17 cellular contexts compared by ENCODE assay signal in genomic region chr22:21686634-21687393, GRCh38. TPM values are rescaled to one million over a fixed set of nuclear protein-coding genes. Genes with fewer than 3 reads are reported as not detected.
A peak's percentile ranks its signal among the peaks of the same experiment; 100 is the strongest.
DNase-seq lines count a peak whose midpoint lies in the region; ATAC-seq, FAIRE-seq and TF ChIP-seq lines count a peak whose summit lies in the region.
"Had no signal": no experiment of that assay in that cellular context is flagged by ENCODE, and none has a peak within 500 bp of the region (broad histone marks: within the 10 kb centered on the region; RNA-seq: fewer than 3 reads in every experiment).

No MANE protein-coding gene starts in this region.

- peaks cover 74% of the 10 kb centered on the region for H3K4me1 ChIP-seq in BLaER1
- peaks cover 5 to 58% of the 10 kb centered on the region in 2 experiments; a peak in 3 of 5 replicates for H3K4me1 ChIP-seq in K562 (replicated peaks in 1 of 2; ENCODE audit: control insufficient read depth in 2 of 2, insufficient read depth in 2 of 2, low read length in 2 of 2)
- peaks cover 4 to 6% of the 10 kb centered on the region in 2 experiments for H3K4me1 ChIP-seq in trophoblast cell (ENCODE audit: control insufficient read depth in 1 of 2, insufficient read depth in 2 of 2, low read length in 2 of 2)
- no peaks in the 10 kb centered on the region for H3K4me1 ChIP-seq in GM23248 (ENCODE audit: insufficient read depth)
- H3K4me1 ChIP-seq: BE2C, Caco-2, HAP-1 had no signal

- H3K36me3 ChIP-seq in BLaER1 (peaks cover 67% of the 10 kb centered on the region), K562 (ENCODE audit: control insufficient read depth, insufficient read depth, low read length) (peaks cover 92% of the 10 kb centered on the region; the same call in 2 of the 3 replicates), trophoblast cell (ENCODE audit: control insufficient read depth in 1 of 2, insufficient read depth in 2 of 2, low read length in 2 of 2) (peaks cover 62 to 65% of the 10 kb centered on the region in 2 experiments), GM23248 (ENCODE audit: low read depth) (peaks cover 7% of the 10 kb centered on the region; the same call in 1 of the 2 replicates)

- H4K12ac ChIP-seq in trophoblast cell (ENCODE audit: low read depth, low read length) = no peak overlapping the region

- H3F3A ChIP-seq in GM23248 (ENCODE audit: insufficient read depth) = no peaks in the 10 kb centered on the region

- H3K79me2 ChIP-seq in K562 (ENCODE audit: control insufficient read depth, insufficient read depth, low read length) (no peaks in the 10 kb centered on the region), trophoblast cell (ENCODE audit: control insufficient read depth, insufficient read depth, low read length, poor library complexity) (no peaks in the 10 kb centered on the region), GM23248 (ENCODE audit: insufficient read depth) (no peaks in the 10 kb centered on the region)

- peak; percentile 26 for ATAC-seq in K562

- no peak for TF ChIP-seq EP300 in K562 (IDR thresholded peaks at IDR 0.05; ENCODE audit: low read length)

- H2AFZ ChIP-seq in K562 (ENCODE audit: low read depth, low read length) = no peak overlapping the region
- H2AFZ ChIP-seq in trophoblast cell (ENCODE audit: insufficient read depth, low read length, poor library complexity) = no peak overlapping the region
- H2AFZ ChIP-seq in GM23248 = no peak overlapping the region

- H3K9me3 ChIP-seq in BLaER1 (no peaks in the 10 kb centered on the region), K562 (replicated peaks; ENCODE audit: control insufficient read depth, insufficient read depth, low read depth, low read length) (no peaks in the 10 kb centered on the region), trophoblast cell (ENCODE audit: insufficient read depth, low read depth, low read length) (no peaks in the 10 kb centered on the region), GM23248 (ENCODE audit: low read depth) (no peaks in the 10 kb centered on the region)
- H3K9me3 ChIP-seq: BE2C, Caco-2, HAP-1 had no signal

- H3K9me1 ChIP-seq in K562 (ENCODE audit: control insufficient read depth, insufficient read depth, low read length) = peaks cover 11% of the 10 kb centered on the region

- H3K9me3 Mint-ChIP-seq in immature natural killer cell = no peaks in the 10 kb centered on the region
- H3K9me3 Mint-ChIP-seq: CD8-positive, alpha-beta memory T cell had no signal

- no peaks in the 10 kb centered on the region for H3K79me1 ChIP-seq in trophoblast cell (ENCODE audit: low read length)

- H4K91ac ChIP-seq in trophoblast cell (ENCODE audit: low read depth, low read length) = no peak overlapping the region

- no peak overlapping the region for H2BK12ac ChIP-seq in trophoblast cell (ENCODE audit: low read length)

- intact Hi-C loops in K562 (cut with micrococcal nuclease) = no loop called here

- H3K27me3 Mint-ChIP-seq in immature natural killer cell (ENCODE audit: low read depth in 3 of 3) = peaks cover 13 to 27% (median 14%) of the 10 kb centered on the region in 3 donors
- H3K27me3 Mint-ChIP-seq: CD8-positive, alpha-beta memory T cell had no signal

- peak overlapping the region; percentile 20 for H2BK120ac ChIP-seq in trophoblast cell (ENCODE audit: insufficient read depth, low read length, poor library complexity)

- H3K18ac ChIP-seq in trophoblast cell (ENCODE audit: low read length) = no peak overlapping the region

- H3K4ac ChIP-seq in trophoblast cell (ENCODE audit: low read depth, low read length) = no peak overlapping the region

- H3K27me3 ChIP-seq in BLaER1 (no peaks in the 10 kb centered on the region), K562 (ENCODE audit: control insufficient read depth in 2 of 2, insufficient read depth in 2 of 2, low read length in 2 of 2) (no peaks in the 10 kb centered on the region), trophoblast cell (ENCODE audit: insufficient read depth, low read length) (no peaks in the 10 kb centered on the region), GM23248 (replicated peaks; ENCODE audit: insufficient read depth) (no peaks in the 10 kb centered on the region)
- H3K27me3 ChIP-seq: BE2C had no signal

- H3K9ac ChIP-seq in BLaER1 (0 out of 2 replicates have a peak overlapping the region, but pooled peaks have one; percentile 66), K562 (ENCODE audit: insufficient read depth in 1 of 2, low read depth in 2 of 2, low read length in 2 of 2) (peak overlapping the region; percentile 1 to 88; a peak in 3 of 4 replicates), trophoblast cell (ENCODE audit: low read length) (no peak overlapping the region), GM23248 (no peak overlapping the region)

- no peak for TF ChIP-seq RAD21 in K562 (CRISPR knock-in tag; conservative IDR thresholded peaks at IDR 0.05 in 1 of 2, IDR thresholded peaks at IDR 0.05 in 1 of 2)

- H3K27ac Mint-ChIP-seq in immature natural killer cell = peak overlapping the region; percentile 24 to 79 (median 50)

- in situ Hi-C loops in K562 (cut with MboI) (no loop called here), GM23248 (cut with MboI) (no loop called here)

- H3K4me2 ChIP-seq in BLaER1 (peak overlapping the region; percentile 94), K562 (ENCODE audit: insufficient read depth, low read length) (no peak overlapping the region), trophoblast cell (ENCODE audit: low read length) (no peak overlapping the region), GM23248 (ENCODE audit: unreplicated experiment) (no peak overlapping the region)

- no peak for TF ChIP-seq CTCF in K562 (IDR thresholded peaks at IDR 0.05 in 2 of 3, conservative IDR thresholded peaks at IDR 0.05 in 1 of 3; ENCODE audit: insufficient read depth in 2 of 3, low read depth in 1 of 3, low read length in 3 of 3)

- peaks cover 34 to 37% of the 10 kb centered on the region in 2 donors for H3K4me1 Mint-ChIP-seq in immature natural killer cell

- DNase-seq in K562 (ENCODE audit: extremely low read depth in 1 of 4, low spot score in 3 of 4) (peak in 2 of 4 experiments; percentile 59 to 68), immature natural killer cell (no peak), trophoblast cell (no peak), NCI-H345 (lab: John Stamatoyannopoulos, UW) (no peak), putamen (ENCODE audit: low spot score) (no peak), GM23248 (no peak)
- DNase-seq: BE2C; Caco-2; CD8-positive, alpha-beta memory T cell; DND-41; GDM1 had no signal

- WGBS in K562 (ENCODE audit: insufficient coverage, low coverage, missing lambda C conversion rate) = 92% methylated on average over 23 of the region's 23 CpGs
- WGBS in trophoblast cell (ENCODE audit: extremely low coverage, insufficient coverage, insufficient read length) = no CpG with 5 or more reads among the region's 23 CpGs
- 94 to 96% methylated on average over 23 of the region's 23 CpGs for WGBS in GM23248 (ENCODE audit: low coverage in 1 of 2, low lambda C conversion rate in 2 of 2, missing lambda C conversion rate in 2 of 2), 2 experiments

- no peak for FAIRE-seq in K562 (lab: Jason Lieb, UNC)
- FAIRE-seq: A204.1, GM12892, H1 had no signal

- BruUV-seq in K562 (replicated peaks; lab: Mats Ljungman, UMichigan) = no TSS peak

- CTCF ChIA-PET in K562 (lab: Yijun Ruan, JAX; ENCODE audit: low intra/inter-chr PET ratio) = no interaction called here

- H4K20me1 ChIP-seq in BLaER1 = peaks cover 17% of the 10 kb centered on the region
- peaks cover 15% of the 10 kb centered on the region for H4K20me1 ChIP-seq in K562 (replicated peaks; ENCODE audit: control insufficient read depth, insufficient read depth, low read length)
- H4K20me1 ChIP-seq in GM23248 (ENCODE audit: insufficient read depth) = no peaks in the 10 kb centered on the region

- no peak overlapping the region for H3K4me3 Mint-ChIP-seq in immature natural killer cell
- H3K4me3 Mint-ChIP-seq: CD8-positive, alpha-beta memory T cell had no signal

- peak overlapping the region; percentile 85 for H3K27ac ChIP-seq in BLaER1
- peak overlapping the region; percentile 4; the same call in 1 of the 3 replicates for H3K27ac ChIP-seq in K562 (ENCODE audit: extremely low read depth, low read depth, low read length)
- H3K27ac ChIP-seq in trophoblast cell (ENCODE audit: low read depth, low read length) = no peak overlapping the region
- no peak overlapping the region for H3K27ac ChIP-seq in GM23248
- H3K27ac ChIP-seq: HL-60 had no signal

- POLR2A ChIA-PET in K562 (lab: Yijun Ruan, JAX) = interaction anchor here (0.5 to 8.6 kb wide), 12 partner anchors 7 to 266 kb away, joined by 3 to 111 read pairs (median 4); partner anchors contain the start of genes PPIL2, PPM1F and SDF2L1

- H2AK5ac ChIP-seq in trophoblast cell (ENCODE audit: low read length) = no peak overlapping the region

- H3K4me3 ChIP-seq in BLaER1 (no peak overlapping the region), K562 (no peak overlapping the region), trophoblast cell (ENCODE audit: low read depth, low read length) (no peak overlapping the region), GM23248 (no peak overlapping the region)
- H3K4me3 ChIP-seq: HAP-1 had no signal

- no peak overlapping the region for H2BK5ac ChIP-seq in trophoblast cell (ENCODE audit: low read depth, low read length, poor library complexity)

- H3K23ac ChIP-seq in trophoblast cell (ENCODE audit: low read length) = no peak overlapping the region

- no peaks in the 10 kb centered on the region for H3K9me2 ChIP-seq in GM23248 (ENCODE audit: insufficient read depth)

- peaks cover 3 to 13% (median 10%) of the 10 kb centered on the region in 3 donors for H3K36me3 Mint-ChIP-seq in immature natural killer cell

- no peak; the same call in 1 of the 2 replicates for TF ChIP-seq POLR2A in K562 (conservative IDR thresholded peaks at IDR 0.05)

- no peak overlapping the region for H4K8ac ChIP-seq in trophoblast cell (ENCODE audit: low read depth, low read length)

- H3K14ac ChIP-seq in trophoblast cell (ENCODE audit: low read length) = no peak overlapping the region

RNA-seq across cellular contexts. Expression of gene PPIL2, which starts 21.0 kb away (rescaled TPM):
- total RNA-seq in K562 (2011; cell fraction: chromatin; rRNA removed; ENCODE audit: low replicate concordance) = 1,132 and 1,539 TPM in 2 replicates
- 736 and 826 TPM in 2 replicates for total RNA-seq in K562 (2011; cell fraction: nucleolus; rRNA removed)
- 718 and 814 TPM in 2 replicates for total RNA-seq in K562 (2011; cell fraction: nucleoplasm; rRNA removed)
- total RNA-seq in K562 (2014; rRNA removed) = 174 and 195 TPM in 2 replicates
- 104 and 115 TPM in 2 replicates for total RNA-seq in K562 (2014; rRNA removed; fragmentation: Illumina TruSeq; extraction: Trizol)
- total RNA-seq in K562 (2015; rRNA removed; fragmentation: Illumina TruSeq; extraction: Trizol) = 170 and 172 TPM in 2 replicates
- total RNA-seq in K562 (2021) = 251 and 267 TPM in 2 replicates
- polyA plus RNA-seq in K562 (2011; rRNA removed) = 193 and 247 TPM in 2 replicates
- polyA plus RNA-seq in K562 (2011; cell fraction: cytosol; rRNA removed) = 143 and 211 TPM in 2 replicates
- polyA plus RNA-seq in K562 (2011; cell fraction: nucleus; rRNA removed) = 801 and 951 TPM in 2 replicates
- polyA plus RNA-seq in K562 (2012) = 185 and 193 TPM in 2 replicates
- 250 and 261 TPM in 2 replicates for polyA plus RNA-seq in K562 (2014; fragmentation: Illumina TruSeq; extraction: Trizol)
- 10 to 100 TPM; 13.2 to 28.8 TPM for polyA plus RNA-seq in K562 (2014; fragmentation: Nextera tagmentation; extraction: Ambion mirVana)
- 268 and 298 TPM in 2 replicates for polyA plus RNA-seq in K562 (2014; rRNA removed)
- polyA minus RNA-seq in K562 (2011; rRNA and poly(A)+ RNA removed) = 228 and 271 TPM in 2 replicates
- 95.6 and 98.4 TPM in 2 replicates for polyA minus RNA-seq in K562 (2011; cell fraction: cytosol; rRNA and poly(A)+ RNA removed)
- polyA minus RNA-seq in K562 (2011; cell fraction: nucleus; rRNA and poly(A)+ RNA removed) = 325 and 509 TPM in 2 replicates
- polyA plus RNA-seq in immature natural killer cell = 10 to 100 TPM; 13.9 to 54.6 (median 14.5) TPM
- polyA plus RNA-seq in trophoblast cell (2013) = 31.0 and 32.4 TPM in 2 replicates
- 22.3 and 23.7 TPM in 2 replicates for total RNA-seq in GM23248 (2014; rRNA removed; shearing (Covaris generic))
- 26.1 TPM in 2 replicates for polyA plus RNA-seq in GM23248 (2016; fragmentation: Nextera tagmentation; extraction: Ambion mirVana)

RNA-seq across cellular contexts. Expression of gene SDF2L1, which starts 44.7 kb away (rescaled TPM):
- total RNA-seq in K562 (2011; cell fraction: chromatin; rRNA removed; ENCODE audit: low replicate concordance) = 72.2 and 221 TPM in 2 replicates
- 489 and 555 TPM in 2 replicates for total RNA-seq in K562 (2011; cell fraction: nucleolus; rRNA removed)
- 263 and 279 TPM in 2 replicates for total RNA-seq in K562 (2011; cell fraction: nucleoplasm; rRNA removed)
- total RNA-seq in K562 (2014; rRNA removed) (894 and 989 TPM in 2 replicates), K562 (2014; rRNA removed; fragmentation: Illumina TruSeq; extraction: Trizol) (41.9 and 82.9 TPM in 2 replicates), K562 (2015; rRNA removed; fragmentation: Illumina TruSeq; extraction: Trizol) (135 and 153 TPM in 2 replicates), K562 (2021) (551 and 557 TPM in 2 replicates)
- polyA plus RNA-seq in K562 (2011; rRNA removed) (124 and 218 TPM in 2 replicates), K562 (2014; fragmentation: Illumina TruSeq; extraction: Trizol) (33.8 and 82.2 TPM in 2 replicates), K562 (2014; fragmentation: Nextera tagmentation; extraction: Ambion mirVana) (10 to 100 TPM; 15.1 to 34.8 TPM), K562 (2014; rRNA removed) (666 and 827 TPM in 2 replicates), immature natural killer cell (100 to 1,000 TPM; 119 to 227 (median 178) TPM), GM23248 (2016; fragmentation: Nextera tagmentation; extraction: Ambion mirVana) (37.2 and 38.7 TPM in 2 replicates)
- 273 and 603 TPM in 2 replicates for polyA plus RNA-seq in K562 (2011; cell fraction: cytosol; rRNA removed)
- polyA plus RNA-seq in K562 (2011; cell fraction: nucleus; rRNA removed) = 110 and 123 TPM in 2 replicates
- 384 and 632 TPM in 2 replicates for polyA plus RNA-seq in K562 (2012)
- 50.1 and 80.5 TPM in 2 replicates for polyA minus RNA-seq in K562 (2011; rRNA and poly(A)+ RNA removed)
- 107 and 114 TPM in 2 replicates for polyA minus RNA-seq in K562 (2011; cell fraction: cytosol; rRNA and poly(A)+ RNA removed)
- 37.7 and 69.6 TPM in 2 replicates for polyA minus RNA-seq in K562 (2011; cell fraction: nucleus; rRNA and poly(A)+ RNA removed)
- 59.2 and 63.2 TPM in 2 replicates for polyA plus RNA-seq in trophoblast cell (2013)
- 28.8 and 33.9 TPM in 2 replicates for total RNA-seq in GM23248 (2014; rRNA removed; shearing (Covaris generic))

RNA-seq across cellular contexts. Expression of gene YPEL1, which starts 48.8 kb away (rescaled TPM):
- 4.4 and 6.2 TPM in 2 replicates for total RNA-seq in K562 (2011; cell fraction: chromatin; rRNA removed; ENCODE audit: low replicate concordance)
- total RNA-seq in K562 (2011; cell fraction: nucleolus; rRNA removed) = 3.0 TPM in 2 replicates
- total RNA-seq in K562 (2011; cell fraction: nucleoplasm; rRNA removed) = 4.6 and 4.7 TPM in 2 replicates
- 0.18 and 0.49 TPM in 2 replicates for total RNA-seq in K562 (2014; rRNA removed)
- 0.41 and 0.47 TPM in 2 replicates for total RNA-seq in K562 (2014; rRNA removed; fragmentation: Illumina TruSeq; extraction: Trizol)
- total RNA-seq in K562 (2015; rRNA removed; fragmentation: Illumina TruSeq; extraction: Trizol) = 0.15 and 0.25 TPM in 2 replicates
- 0.53 and 0.54 TPM in 2 replicates for total RNA-seq in K562 (2021)
- polyA plus RNA-seq in K562 (2011; rRNA removed) = 2.2 and 2.4 TPM in 2 replicates
- polyA plus RNA-seq in K562 (2011; cell fraction: cytosol; rRNA removed) = 0.63 and 1.4 TPM in 2 replicates
- 1.9 and 2.6 TPM in 2 replicates for polyA plus RNA-seq in K562 (2011; cell fraction: nucleus; rRNA removed)
- 0.59 and 4.0 TPM in 2 replicates for polyA plus RNA-seq in K562 (2012)
- polyA plus RNA-seq in K562 (2014; fragmentation: Illumina TruSeq; extraction: Trizol) = 0.46 TPM in 2 replicates
- polyA plus RNA-seq in K562 (2014; fragmentation: Nextera tagmentation; extraction: Ambion mirVana) = under 1 TPM; 0.07 to 0.10 TPM
- 0.36 and 1.7 TPM in 2 replicates for polyA plus RNA-seq in K562 (2014; rRNA removed)
- 1.4 and 3.0 TPM in 2 replicates for polyA minus RNA-seq in K562 (2011; rRNA and poly(A)+ RNA removed)
- 0.46 and 0.67 TPM in 2 replicates for polyA minus RNA-seq in K562 (2011; cell fraction: cytosol; rRNA and poly(A)+ RNA removed)
- 0.67 and 1.00 TPM in 2 replicates for polyA minus RNA-seq in K562 (2011; cell fraction: nucleus; rRNA and poly(A)+ RNA removed)
- polyA plus RNA-seq in immature natural killer cell = 100 to 1,000 TPM in 2 of 3 donors, 10 to 100 TPM in 1; 72.9 to 100 (median 100) TPM
- 1.7 and 2.4 TPM in 2 replicates for polyA plus RNA-seq in trophoblast cell (2013)
- 0.22 and 0.63 TPM in 2 replicates for total RNA-seq in GM23248 (2014; rRNA removed; shearing (Covaris generic))
- polyA plus RNA-seq in GM23248 (2016; fragmentation: Nextera tagmentation; extraction: Ambion mirVana) = 0.47 and 1.1 TPM in 2 replicates

RNA-seq across cellular contexts. Expression of gene CCDC116, which starts 54.3 kb away (rescaled TPM):
- total RNA-seq in K562 (2011; cell fraction: chromatin; rRNA removed; ENCODE audit: low replicate concordance) = 11.2 and 34.3 TPM in 2 replicates
- 28.7 and 33.9 TPM in 2 replicates for total RNA-seq in K562 (2011; cell fraction: nucleolus; rRNA removed)
- 18.1 and 19.5 TPM in 2 replicates for total RNA-seq in K562 (2011; cell fraction: nucleoplasm; rRNA removed)
- total RNA-seq in K562 (2014; rRNA removed) (9.3 and 13.6 TPM in 2 replicates), K562 (2014; rRNA removed; fragmentation: Illumina TruSeq; extraction: Trizol) (2.1 and 2.8 TPM in 2 replicates), K562 (2015; rRNA removed; fragmentation: Illumina TruSeq; extraction: Trizol) (4.7 and 5.2 TPM in 2 replicates), K562 (2021) (11.3 and 15.6 TPM in 2 replicates)
- polyA plus RNA-seq in K562 (2011; rRNA removed) (1.6 and 2.1 TPM in 2 replicates), K562 (2014; fragmentation: Illumina TruSeq; extraction: Trizol) (6.3 and 8.9 TPM in 2 replicates), K562 (2014; fragmentation: Nextera tagmentation; extraction: Ambion mirVana) (1 to 10 TPM; 1.6 to 2.3 TPM), K562 (2014; rRNA removed) (7.1 and 8.6 TPM in 2 replicates), immature natural killer cell (under 1 TPM in 1 of 3 donors, not detected in 2; 0.13 TPM), GM23248 (2016; fragmentation: Nextera tagmentation; extraction: Ambion mirVana) (0.10 TPM in 1 of 2 replicates, not detected in the other)
- 1.8 and 5.8 TPM in 2 replicates for polyA plus RNA-seq in K562 (2011; cell fraction: cytosol; rRNA removed)
- 6.5 and 19.5 TPM in 2 replicates for polyA plus RNA-seq in K562 (2011; cell fraction: nucleus; rRNA removed)
- polyA plus RNA-seq in K562 (2012) = 5.2 and 6.4 TPM in 2 replicates
- 1.3 and 1.8 TPM in 2 replicates for polyA minus RNA-seq in K562 (2011; rRNA and poly(A)+ RNA removed)
- 1.5 and 3.9 TPM in 2 replicates for polyA minus RNA-seq in K562 (2011; cell fraction: cytosol; rRNA and poly(A)+ RNA removed)
- 8.3 and 12.3 TPM in 2 replicates for polyA minus RNA-seq in K562 (2011; cell fraction: nucleus; rRNA and poly(A)+ RNA removed)
- polyA plus RNA-seq in trophoblast cell (2013) = 0.41 and 0.42 TPM in 2 replicates
- total RNA-seq in GM23248 (2014; rRNA removed; shearing (Covaris generic)) = 0.54 TPM in 1 of 2 replicates, not detected in the other
- total RNA-seq: Caco-2, H1 had no signal
- polyA plus RNA-seq: CD8-positive, alpha-beta memory T cell had no signal

RNA-seq across cellular contexts. Expression of gene YDJC, which starts 57.0 kb away (rescaled TPM):
- 121 and 504 TPM in 2 replicates for total RNA-seq in K562 (2011; cell fraction: chromatin; rRNA removed; ENCODE audit: low replicate concordance)
- total RNA-seq in K562 (2011; cell fraction: nucleolus; rRNA removed) = 857 and 885 TPM in 2 replicates
- 325 and 370 TPM in 2 replicates for total RNA-seq in K562 (2011; cell fraction: nucleoplasm; rRNA removed)
- total RNA-seq in K562 (2014; rRNA removed) = 871 and 1,007 TPM in 2 replicates
- 69.0 and 87.5 TPM in 2 replicates for total RNA-seq in K562 (2014; rRNA removed; fragmentation: Illumina TruSeq; extraction: Trizol)
- total RNA-seq in K562 (2015; rRNA removed; fragmentation: Illumina TruSeq; extraction: Trizol) = 164 and 196 TPM in 2 replicates
- 626 and 641 TPM in 2 replicates for total RNA-seq in K562 (2021)
- 203 and 277 TPM in 2 replicates for polyA plus RNA-seq in K562 (2011; rRNA removed)
- polyA plus RNA-seq in K562 (2011; cell fraction: cytosol; rRNA removed) = 382 and 1,449 TPM in 2 replicates
- 629 and 1,089 TPM in 2 replicates for polyA plus RNA-seq in K562 (2011; cell fraction: nucleus; rRNA removed)
- polyA plus RNA-seq in K562 (2012) = 282 and 288 TPM in 2 replicates
- polyA plus RNA-seq in K562 (2014; fragmentation: Illumina TruSeq; extraction: Trizol) = 106 and 159 TPM in 2 replicates
- polyA plus RNA-seq in K562 (2014; fragmentation: Nextera tagmentation; extraction: Ambion mirVana) = 10 to 100 TPM; 13.5 to 23.5 TPM
- 707 and 732 TPM in 2 replicates for polyA plus RNA-seq in K562 (2014; rRNA removed)
- polyA minus RNA-seq in K562 (2011; rRNA and poly(A)+ RNA removed) = 35.0 and 44.2 TPM in 2 replicates
- polyA minus RNA-seq in K562 (2011; cell fraction: cytosol; rRNA and poly(A)+ RNA removed) = 212 and 264 TPM in 2 replicates
- polyA minus RNA-seq in K562 (2011; cell fraction: nucleus; rRNA and poly(A)+ RNA removed) = 294 and 313 TPM in 2 replicates
- 10 to 100 TPM; 46.7 to 61.7 (median 47.7) TPM for polyA plus RNA-seq in immature natural killer cell
- 18.4 and 21.0 TPM in 2 replicates for polyA plus RNA-seq in trophoblast cell (2013)
- total RNA-seq in GM23248 (2014; rRNA removed; shearing (Covaris generic)) = 27.1 and 31.5 TPM in 2 replicates
- polyA plus RNA-seq in GM23248 (2016; fragmentation: Nextera tagmentation; extraction: Ambion mirVana) = 20.0 and 25.1 TPM in 2 replicates

Comparison
In these comparisons a context has a peak if more than half of its experiments do, and no peak if none do; other contexts are left out.
1. H3K27ac ChIP-seq: peak in BLaER1 (single experiment) and K562 (single experiment); none in trophoblast cell (single experiment) and GM23248 (single experiment).
2. H3K9ac ChIP-seq: peak in BLaER1 (single experiment) and K562 (2 of 2); none in trophoblast cell (single experiment) and GM23248 (single experiment).
3. RNA of gene YPEL1, which starts 48.8 kb away (polyA plus RNA-seq): 72.9 to 100 TPM in immature natural killer cell; 0.47 to 1.1 TPM in GM23248 and 0.07 to 4.0 TPM in K562; every median in the first group is over 10 times any median in the second.